11 cellular contexts compared by ENCODE assay signal in the genomic region with DNA sequence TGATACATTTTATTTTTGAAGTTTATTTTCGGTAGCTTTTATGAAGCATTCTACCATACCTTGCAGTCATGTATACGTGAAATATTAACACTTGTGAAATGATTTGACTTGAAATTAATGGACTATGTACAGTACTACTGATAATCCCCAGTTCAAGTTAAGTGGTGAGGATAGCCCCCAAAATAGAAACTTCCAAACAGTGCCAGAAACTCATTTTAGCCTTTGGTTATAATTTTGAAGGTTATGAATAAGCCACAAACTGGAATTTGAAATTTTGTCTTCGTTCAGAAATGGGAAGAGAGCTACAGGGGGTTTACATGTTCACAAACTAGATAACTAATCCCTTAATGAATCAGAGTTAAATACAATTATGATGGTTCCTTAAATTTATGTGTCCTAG. TPM values are rescaled to one million over a fixed set of nuclear protein-coding genes. Genes with fewer than 3 reads are reported as not detected.
A peak's percentile ranks its signal among the peaks of the same experiment; 100 is the strongest.
DNase-seq lines count a peak whose midpoint lies in the region; ATAC-seq, FAIRE-seq and TF ChIP-seq lines count a peak whose summit lies in the region.
"Had no signal": no experiment of that assay in that cellular context is flagged by ENCODE, and none has a peak within 500 bp of the region (broad histone marks: within the 10 kb centered on the region; RNA-seq: fewer than 3 reads in every experiment).

No MANE protein-coding gene starts in this region.

- peak overlapping the region; percentile 93; the same call in 1 of the 2 replicates for H3K4me2 ChIP-seq in K562 (ENCODE audit: insufficient read depth, low read length)

- H3K9me3 ChIP-seq in HUES48 (ENCODE audit: control insufficient read depth, insufficient read depth, low read length) (no peaks in the 10 kb centered on the region), K562 (replicated peaks; ENCODE audit: control insufficient read depth, insufficient read depth, low read depth, low read length) (no peaks in the 10 kb centered on the region)

- in situ Hi-C loops in K562 (cut with MboI): loop anchor here (5.0 kb wide), 1 partner anchor 101 kb away; a partner anchor contains a TSS

- TF ChIP-seq POLR2A in K562 (conservative IDR thresholded peaks at IDR 0.05): no peak

- no TSS peak for BruUV-seq in K562 (replicated peaks; lab: Mats Ljungman, UMichigan)

- H3K27me3 Mint-ChIP-seq in nephron progenitor cell (ENCODE audit: low read depth, poor library complexity): no peaks in the 10 kb centered on the region

- H3K36me3 ChIP-seq in ACC112 (ENCODE audit: insufficient read depth, low read length): peaks cover 20% of the 10 kb centered on the region
- H3K36me3 ChIP-seq in HUES48 (ENCODE audit: control insufficient read depth, insufficient read depth, low read length): peaks cover 17% of the 10 kb centered on the region
- peaks cover 26% of the 10 kb centered on the region for H3K36me3 ChIP-seq in K562 (ENCODE audit: control insufficient read depth, insufficient read depth, low read length)

- H3K27me3 ChIP-seq in ACC112 (ENCODE audit: insufficient read depth, low read length): no peaks in the 10 kb centered on the region
- H3K27me3 ChIP-seq in HUES48 (ENCODE audit: control insufficient read depth, insufficient read depth, low read length): no peaks in the 10 kb centered on the region
- H3K27me3 ChIP-seq in K562 (ENCODE audit: control insufficient read depth in 2 of 2, insufficient read depth in 2 of 2, low read length in 2 of 2): no peaks in the 10 kb centered on the region

- TF ChIP-seq CTCF in K562 (IDR thresholded peaks at IDR 0.05 in 2 of 3, conservative IDR thresholded peaks at IDR 0.05 in 1 of 3; ENCODE audit: insufficient read depth in 2 of 3, low read depth in 1 of 3, low read length in 3 of 3) (no peak), nephron progenitor cell (IDR thresholded peaks at IDR 0.05) (no peak), omental fat pad (IDR thresholded peaks at IDR 0.05) (no peak)

- ATAC-seq in K562 (no peak), omental fat pad (ENCODE audit: low FRiP score) (no peak), GM21367 (IDR thresholded peaks at IDR 0.05; ENCODE audit: unreplicated experiment) (no peak)
- ATAC-seq: left colon had no signal

- H4K20me1 ChIP-seq in K562 (replicated peaks; ENCODE audit: control insufficient read depth, insufficient read depth, low read length): peaks cover 25% of the 10 kb centered on the region

- H3K4me3 Mint-ChIP-seq in nephron progenitor cell: peak overlapping the region; percentile 85

- H3K4me1 Mint-ChIP-seq in nephron progenitor cell: peaks cover 55% of the 10 kb centered on the region

- H3K9ac ChIP-seq in HUES48 (ENCODE audit: low read depth, low read length): no peak overlapping the region
- H3K9ac ChIP-seq in K562 (ENCODE audit: insufficient read depth in 1 of 2, low read depth in 2 of 2, low read length in 2 of 2): peak overlapping the region in 1 of 2 experiments; percentile 98; a peak in 3 of 4 replicates

- no peak for TF ChIP-seq RAD21 in K562 (CRISPR knock-in tag; conservative IDR thresholded peaks at IDR 0.05 in 1 of 2, IDR thresholded peaks at IDR 0.05 in 1 of 2)

- H3K36me3 Mint-ChIP-seq in nephron progenitor cell (ENCODE audit: low read depth): peaks cover 19% of the 10 kb centered on the region

- peaks cover 31% of the 10 kb centered on the region for H3K79me2 ChIP-seq in ACC112 (ENCODE audit: control insufficient read depth, insufficient read depth, low read length, unreplicated experiment)
- H3K79me2 ChIP-seq in K562 (ENCODE audit: control insufficient read depth, insufficient read depth, low read length): peaks cover 54% of the 10 kb centered on the region

- peak overlapping the region; percentile 98 for H3K27ac Mint-ChIP-seq in nephron progenitor cell

- TF ChIP-seq EP300 in K562 (IDR thresholded peaks at IDR 0.05; ENCODE audit: low read length): no peak

- no peak overlapping the region for H2AFZ ChIP-seq in ACC112 (ENCODE audit: low read length, unreplicated experiment)
- H2AFZ ChIP-seq in K562 (ENCODE audit: low read depth, low read length): peak overlapping the region; percentile 91

- POLR2A ChIA-PET in K562 (lab: Yijun Ruan, JAX): interaction anchor here (0.6 to 24.0 kb wide), 7 partner anchors 9 to 186 kb away, joined by 3 to 485 read pairs (median 3); partner anchors contain the start of gene COX20

- WGBS in K562 (ENCODE audit: insufficient coverage, low coverage, missing lambda C conversion rate): 0% methylated on average over 3 of the region's 3 CpGs

- DNase-seq in K562 (ENCODE audit: extremely low read depth in 1 of 4, low spot score in 3 of 4) (no peak), nephron progenitor cell (no peak), omental fat pad (ENCODE audit: low spot score) (no peak), NCI-H2107 treated with DMSO at 0.1 percent for 48 hours (lab: John Stamatoyannopoulos, UW; ENCODE audit: unreplicated experiment) (no peak), HK-2 (ENCODE audit: unreplicated experiment) (no peak)
- DNase-seq: DMS 273 treated with DMSO at 0.1 percent for 48 hours, left colon, MV-4-11 had no signal

- CTCF ChIA-PET in K562 (lab: Yijun Ruan, JAX; ENCODE audit: low intra/inter-chr PET ratio): interaction anchor here (1.0 to 1.2 kb wide), 2 partner anchors 30 to 176 kb away, joined by 3 to 4 read pairs; partner anchors contain the start of gene COX20

- H3K4me3 ChIP-seq in ACC112 (ENCODE audit: low read depth, low read length) (peak overlapping the region; percentile 99; the same call in 1 of the 2 replicates), HUES48 (ENCODE audit: low read depth, low read length) (no peak overlapping the region), K562 (peak overlapping the region; percentile 96; the same call in 1 of the 2 replicates)

- intact Hi-C loops in K562 (cut with micrococcal nuclease): loop anchor here (2.0 kb wide), 1 partner anchor 53 kb away; no protein-coding TSS in a partner anchor

- no peaks in the 10 kb centered on the region for H3K9me1 ChIP-seq in K562 (ENCODE audit: control insufficient read depth, insufficient read depth, low read length)

- H3K9me3 Mint-ChIP-seq in nephron progenitor cell: no peaks in the 10 kb centered on the region

- FAIRE-seq in K562 (lab: Jason Lieb, UNC): no peak

- H3K4me1 ChIP-seq in ACC112 (ENCODE audit: control insufficient read depth, insufficient read depth, low read length, unreplicated experiment) (peaks cover 18% of the 10 kb centered on the region), HUES48 (ENCODE audit: control insufficient read depth, insufficient read depth, low read length) (peaks cover 18% of the 10 kb centered on the region), K562 (replicated peaks in 1 of 2; ENCODE audit: control insufficient read depth in 2 of 2, insufficient read depth in 2 of 2, low read length in 2 of 2) (peaks cover 11% of the 10 kb centered on the region in 2 experiments; a peak in 4 of 5 replicates)

- peak overlapping the region; percentile 18; the same call in 1 of the 2 replicates for H3K27ac ChIP-seq in ACC112 (ENCODE audit: low read depth, low read length)
- peak overlapping the region; percentile 97 for H3K27ac ChIP-seq in HUES48 (ENCODE audit: low read depth, low read length)
- H3K27ac ChIP-seq in K562 (ENCODE audit: extremely low read depth, low read depth, low read length): peak overlapping the region; percentile 98

TF ChIP-seq in K562, 482 proteins besides CTCF, POLR2A, EP300 and RAD21 (continues in another document):
- TF ChIP-seq ZNF23 (CRISPR knock-in tag; IDR thresholded peaks at IDR 0.05) (no peak), RBFOX2 (IDR thresholded peaks at IDR 0.05; ENCODE audit: low read depth, low read length) (peak; percentile 19; the same call in 1 of the 2 replicates), RBM25 (IDR thresholded peaks at IDR 0.05; ENCODE audit: low read depth, low read length, severe bottlenecking) (peak; percentile 15), IRF2 (CRISPR knock-in tag; IDR thresholded peaks at IDR 0.05) (no peak)

RNA-seq across cellular contexts. Expression of gene HNRNPU, which starts 1.5 kb away (rescaled TPM):
- total RNA-seq in K562 (2011; cell fraction: chromatin; rRNA removed; ENCODE audit: low replicate concordance): 223 and 1,039 TPM in 2 replicates
- total RNA-seq in K562 (2011; cell fraction: nucleolus; rRNA removed): 91.7 and 116 TPM in 2 replicates
- total RNA-seq in K562 (2011; cell fraction: nucleoplasm; rRNA removed): 330 and 565 TPM in 2 replicates
- total RNA-seq in K562 (2014; rRNA removed) (668 and 711 TPM in 2 replicates), K562 (2014; rRNA removed; fragmentation: Illumina TruSeq; extraction: Trizol) (445 and 505 TPM in 2 replicates), K562 (2015; rRNA removed; fragmentation: Illumina TruSeq; extraction: Trizol) (643 and 670 TPM in 2 replicates), K562 (2021) (482 and 577 TPM in 2 replicates), omental fat pad (100 to 1,000 TPM; 325 to 565 (median 451) TPM)
- polyA plus RNA-seq in K562 (2011; rRNA removed) (268 and 377 TPM in 2 replicates), K562 (2014; fragmentation: Illumina TruSeq; extraction: Trizol) (629 and 777 TPM in 2 replicates), K562 (2014; fragmentation: Nextera tagmentation; extraction: Ambion mirVana) (100 to 1,000 TPM; 159 to 174 TPM), K562 (2014; rRNA removed) (519 and 621 TPM in 2 replicates)
- polyA plus RNA-seq in K562 (2011; cell fraction: cytosol; rRNA removed): 76.3 and 102 TPM in 2 replicates
- polyA plus RNA-seq in K562 (2011; cell fraction: nucleus; rRNA removed): 225 and 265 TPM in 2 replicates
- 288 and 679 TPM in 2 replicates for polyA plus RNA-seq in K562 (2012)
- polyA minus RNA-seq in K562 (2011; rRNA and poly(A)+ RNA removed): 545 and 750 TPM in 2 replicates
- polyA minus RNA-seq in K562 (2011; cell fraction: cytosol; rRNA and poly(A)+ RNA removed): 202 and 313 TPM in 2 replicates
- polyA minus RNA-seq in K562 (2011; cell fraction: nucleus; rRNA and poly(A)+ RNA removed): 148 and 261 TPM in 2 replicates

RNA-seq across cellular contexts. Expression of gene COX20, which starts 30.4 kb away (rescaled TPM):
- 12.0 and 57.2 TPM in 2 replicates for total RNA-seq in K562 (2011; cell fraction: chromatin; rRNA removed; ENCODE audit: low replicate concordance)
- 9.8 and 15.1 TPM in 2 replicates for total RNA-seq in K562 (2011; cell fraction: nucleolus; rRNA removed)
- 27.4 and 66.6 TPM in 2 replicates for total RNA-seq in K562 (2011; cell fraction: nucleoplasm; rRNA removed)
- total RNA-seq in K562 (2014; rRNA removed) (41.5 and 47.2 TPM in 2 replicates), K562 (2014; rRNA removed; fragmentation: Illumina TruSeq; extraction: Trizol) (72.8 and 92.9 TPM in 2 replicates), K562 (2015; rRNA removed; fragmentation: Illumina TruSeq; extraction: Trizol) (77.9 and 84.3 TPM in 2 replicates), K562 (2021) (51.6 and 60.0 TPM in 2 replicates), omental fat pad (10 to 100 TPM; 19.4 to 43.2 (median 24.1) TPM)
- polyA plus RNA-seq in K562 (2011; rRNA removed) (30.6 and 55.6 TPM in 2 replicates), K562 (2014; fragmentation: Illumina TruSeq; extraction: Trizol) (99.5 and 106 TPM in 2 replicates), K562 (2014; fragmentation: Nextera tagmentation; extraction: Ambion mirVana) (100 to 1,000 TPM; 145 to 171 TPM), K562 (2014; rRNA removed) (122 and 192 TPM in 2 replicates)
- polyA plus RNA-seq in K562 (2011; cell fraction: cytosol; rRNA removed): 10.0 and 20.6 TPM in 2 replicates
- polyA plus RNA-seq in K562 (2011; cell fraction: nucleus; rRNA removed): 19.3 and 20.9 TPM in 2 replicates
- 47.6 and 108 TPM in 2 replicates for polyA plus RNA-seq in K562 (2012)
- 27.2 and 34.7 TPM in 2 replicates for polyA minus RNA-seq in K562 (2011; rRNA and poly(A)+ RNA removed)
- 6.5 and 6.7 TPM in 2 replicates for polyA minus RNA-seq in K562 (2011; cell fraction: cytosol; rRNA and poly(A)+ RNA removed)
- polyA minus RNA-seq in K562 (2011; cell fraction: nucleus; rRNA and poly(A)+ RNA removed): 30.8 and 45.2 TPM in 2 replicates

Comparison
In these comparisons a context has a peak if more than half of its experiments do, and no peak if none do; other contexts are left out.
1. H3K27ac ChIP-seq: peak in every context shown above with its lines; median percentile 98 in K562; 97 in HUES48; 18 in ACC112.